Comparison of ENCODE assay signal across 11 cellular contexts in the genomic region with DNA sequence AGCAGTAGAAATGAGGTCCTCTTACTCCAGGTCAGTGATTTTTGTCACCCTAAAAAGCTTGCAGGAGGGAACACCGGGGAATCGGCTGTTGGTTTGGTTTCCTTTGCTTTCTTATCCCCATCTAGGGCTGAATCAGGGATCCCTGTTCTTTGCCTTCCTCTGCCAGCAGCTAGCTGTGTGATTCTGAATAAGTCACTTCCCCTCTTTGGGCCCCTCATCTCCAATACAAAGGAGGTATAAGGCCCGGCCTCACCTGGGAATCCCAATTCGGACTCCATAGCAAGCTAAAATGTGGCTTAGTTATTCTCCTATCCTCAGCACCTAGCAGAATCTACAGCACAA. TPM values are rescaled to one million over a fixed set of nuclear protein-coding genes. Genes with fewer than 3 reads are reported as not detected.
DNase-seq lines count a peak whose midpoint lies in the region; ATAC-seq, FAIRE-seq and TF ChIP-seq lines count a peak whose summit lies in the region.
"Had no signal": no experiment of that assay in that cellular context is flagged by ENCODE, and none has a peak within 500 bp of the region (broad histone marks: within the 10 kb centered on the region; RNA-seq: fewer than 3 reads in every experiment).

No MANE protein-coding gene starts in this region.

- no peak overlapping the region for H3K4ac ChIP-seq in H1 (replicated peaks; ENCODE audit: insufficient read length, low read depth, low read length)

- H4K5ac ChIP-seq in H1 (ENCODE audit: insufficient read length, low read depth, low read length): peak overlapping the region; percentile 13

- no peak overlapping the region for H2BK15ac ChIP-seq in H1 (ENCODE audit: low read length)

- H3K79me2 ChIP-seq in DOHH2 (ENCODE audit: control insufficient read depth, low read length) (no peaks in the 10 kb centered on the region), H1 (ENCODE audit: control insufficient read depth in 1 of 2, insufficient read depth in 2 of 2, low read length in 2 of 2) (no peaks in the 10 kb centered on the region)

- H3K23ac ChIP-seq in H1 (ENCODE audit: insufficient read length): no peak overlapping the region

- H3K9me3 Mint-ChIP-seq in natural killer cell: no peaks in the 10 kb centered on the region

- peak in 1 of 2 experiments; percentile 67; a peak in 2 of 3 replicates for TF ChIP-seq POLR2A in H1 (IDR thresholded peaks at IDR 0.05; ENCODE audit: control extremely low read depth in 1 of 2, low read depth in 2 of 2, low read length in 2 of 2)
- no peak for TF ChIP-seq POLR2A in sigmoid colon (IDR thresholded peaks at IDR 0.05)

- H3K27ac Mint-ChIP-seq in natural killer cell: no peak overlapping the region

- TF ChIP-seq RAD21 in H1 (IDR thresholded peaks at IDR 0.05 in 1 of 2, conservative IDR thresholded peaks at IDR 0.05 in 1 of 2; ENCODE audit: low read depth in 2 of 2, low read length in 2 of 2): no peak

- H4K8ac ChIP-seq in H1 (ENCODE audit: extremely low read depth, insufficient read depth, low read length): no peak overlapping the region

- peak overlapping the region; percentile 82 for H3K27ac ChIP-seq in DOHH2 (ENCODE audit: low read depth, low read length)
- peak overlapping the region; percentile 27; the same call in 1 of the 2 replicates for H3K27ac ChIP-seq in H1 (ENCODE audit: low read depth, low read length)
- H3K27ac ChIP-seq in sigmoid colon: peak overlapping the region; percentile 84 to 100 (median 98)

- intact Hi-C loops in sigmoid colon (cut with DNase I): loop anchor here (2.0 kb wide), 1 partner anchor 28 kb away; no protein-coding TSS in a partner anchor
- intact Hi-C loops in natural killer cell (cut with micrococcal nuclease): no loop called here

- H3K14ac ChIP-seq in H1 (ENCODE audit: insufficient read length): no peak overlapping the region

- H2AK5ac ChIP-seq in H1 (ENCODE audit: low read depth, low read length): no peak overlapping the region

- peaks cover 0 to 4% of the 10 kb centered on the region in 2 donors for H3K27me3 Mint-ChIP-seq in natural killer cell (ENCODE audit: low read depth in 2 of 2)

- peaks cover 12% of the 10 kb centered on the region for H3F3A ChIP-seq in DOHH2 (ENCODE audit: control insufficient read depth, insufficient read depth)

- no peaks in the 10 kb centered on the region for H3K9me3 ChIP-seq in DOHH2 (ENCODE audit: control insufficient read depth, insufficient read depth, low read length)
- no peaks in the 10 kb centered on the region for H3K9me3 ChIP-seq in NT2/D1 (ENCODE audit: insufficient read depth, low read length)
- H3K9me3 ChIP-seq in H1 (ENCODE audit: insufficient read depth in 2 of 2, low read depth in 1 of 2, low read length in 1 of 2): no peaks in the 10 kb centered on the region
- H3K9me3 ChIP-seq in sigmoid colon: no peaks in the 10 kb centered on the region
- H3K9me3 ChIP-seq: breast epithelium had no signal

- peaks cover 59% of the 10 kb centered on the region for H3K4me1 ChIP-seq in DOHH2 (ENCODE audit: control insufficient read depth, low read length)
- peaks cover 16% of the 10 kb centered on the region for H3K4me1 ChIP-seq in NT2/D1 (ENCODE audit: insufficient read depth, insufficient read length)
- peaks cover 14 to 40% (median 28%) of the 10 kb centered on the region in 4 experiments for H3K4me1 ChIP-seq in H1 (replicated peaks in 1 of 4; ENCODE audit: control insufficient read depth in 3 of 4, insufficient read depth in 4 of 4, low read length in 3 of 4)
- peaks cover 0 to 63% (median 56%) of the 10 kb centered on the region in 4 donors for H3K4me1 ChIP-seq in sigmoid colon
- H3K4me1 ChIP-seq: breast epithelium had no signal

- TF ChIP-seq CTCF in DOHH2 (IDR thresholded peaks at IDR 0.05; ENCODE audit: low read depth, low read length, poor library complexity, severe bottlenecking) (no peak), H1 (IDR thresholded peaks at IDR 0.05; ENCODE audit: control extremely low read depth in 1 of 3, insufficient read depth in 1 of 3, low read depth in 1 of 3, low read length in 3 of 3) (no peak), sigmoid colon (IDR thresholded peaks at IDR 0.05) (no peak), natural killer cell (IDR thresholded peaks at IDR 0.05) (no peak)

- peak overlapping the region; percentile 72 for H3K4me3 ChIP-seq in DOHH2 (ENCODE audit: low read length)
- no peak overlapping the region for H3K4me3 ChIP-seq in NT2/D1 (ENCODE audit: insufficient read length, low read depth)
- 0 out of 8 replicates have a peak overlapping the region, but pooled peaks of 1 of the 4 experiments have one; percentile 9 for H3K4me3 ChIP-seq in H1 (ENCODE audit: extremely low read depth in 1 of 4, insufficient read depth in 2 of 4, low read depth in 3 of 4, low read length in 4 of 4)
- H3K4me3 ChIP-seq in sigmoid colon: no peak overlapping the region
- H3K4me3 ChIP-seq: breast epithelium had no signal

- H3K27me3 ChIP-seq in DOHH2 (ENCODE audit: control insufficient read depth, low read length): no peaks in the 10 kb centered on the region
- no peaks in the 10 kb centered on the region for H3K27me3 ChIP-seq in NT2/D1 (ENCODE audit: insufficient read depth, insufficient read length)
- H3K27me3 ChIP-seq in H1 (replicated peaks in 1 of 4; ENCODE audit: control insufficient read depth in 3 of 4, extremely low read depth in 1 of 4, insufficient read depth in 3 of 4, low read length in 3 of 4): 0 out of 7 replicates have a peak, but pooled peaks cover 0 to 3% (median 0%) of the 10 kb centered on the region in 4 experiments
- no peaks in the 10 kb centered on the region for H3K27me3 ChIP-seq in sigmoid colon
- H3K27me3 ChIP-seq: breast epithelium had no signal

- H3K18ac ChIP-seq in H1 (ENCODE audit: extremely low read depth, low read length): peak overlapping the region; percentile 41; the same call in 1 of the 2 replicates

- H3K36me3 Mint-ChIP-seq in natural killer cell: no peaks in the 10 kb centered on the region

- H2BK5ac ChIP-seq in H1 (ENCODE audit: low read depth, low read length): peak overlapping the region; percentile 68; the same call in 1 of the 2 replicates

- H3K56ac ChIP-seq in H1 (replicated peaks; ENCODE audit: insufficient read length, low read depth, low read length): no peak overlapping the region

- H4K91ac ChIP-seq in H1 (replicated peaks; ENCODE audit: insufficient read length, low read length): peak overlapping the region; percentile 58

- DNase-seq in NT2/D1 (ENCODE audit: low read depth, low spot score): no peak
- DNase-seq in H1 (ENCODE audit: low read depth in 1 of 2, low spot score in 2 of 2): no peak
- peak; percentile 46 for DNase-seq in sigmoid colon
- no peak for DNase-seq in natural killer cell
- no peak for DNase-seq in hepatic stellate cell (ENCODE audit: low spot score)
- no peak for DNase-seq in NCI-H1092 (lab: John Stamatoyannopoulos, UW)
- no peak for DNase-seq in NCI-H2227 treated with DMSO at 0.1 percent for 48 hours (lab: John Stamatoyannopoulos, UW)
- DNase-seq: NCI-H146 had no signal

- peak overlapping the region; percentile 6; the same call in 1 of the 2 replicates for H2BK20ac ChIP-seq in H1 (ENCODE audit: low read length)

- peak overlapping the region; percentile 91 for H3K4me2 ChIP-seq in DOHH2 (ENCODE audit: low read length)
- peak overlapping the region; percentile 34 to 50 for H3K4me2 ChIP-seq in H1 (ENCODE audit: insufficient read depth in 1 of 2, low read depth in 2 of 2, low read length in 2 of 2)

- WGBS in H1 (ENCODE audit: extremely low coverage in 1 of 2, insufficient coverage in 1 of 2, insufficient read length in 1 of 2, insufficient replicate concordance in 2 of 2, low coverage in 1 of 2, low lambda C conversion rate in 2 of 2, missing lambda C conversion rate in 1 of 2), 2 experiments: 37% methylated on average over 4 of the region's 4 CpGs; no CpG with 5 or more reads in 1 of the 2 experiments
- WGBS in sigmoid colon, 2 donors: 70 to 90% methylated on average over 4 of the region's 4 CpGs

- no peaks in the 10 kb centered on the region for H3K23me2 ChIP-seq in H1 (ENCODE audit: low read depth, low read length)

- TF ChIP-seq EP300 in H1 (IDR thresholded peaks at IDR 0.05; ENCODE audit: borderline replicate concordance in 1 of 2, low read depth in 2 of 2, low read length in 2 of 2) (no peak), sigmoid colon (IDR thresholded peaks at IDR 0.05) (no peak)

- no peaks in the 10 kb centered on the region for H3K79me1 ChIP-seq in H1 (ENCODE audit: low read depth, low read length)

- H2BK120ac ChIP-seq in H1 (replicated peaks; ENCODE audit: low read depth, low read length): peak overlapping the region; percentile 31

- no peak overlapping the region; the same call in 1 of the 2 replicates for H2BK12ac ChIP-seq in H1 (ENCODE audit: low read depth, low read length)

- 0 out of 2 replicates have a peak overlapping the region, but pooled peaks have one; percentile 21 for H2AFZ ChIP-seq in H1 (ENCODE audit: low read length)

- H4K20me1 ChIP-seq in DOHH2 (ENCODE audit: control insufficient read depth, insufficient read depth, low read depth, low read length) (no peaks in the 10 kb centered on the region), H1 (replicated peaks in 1 of 2; ENCODE audit: control insufficient read depth in 1 of 2, insufficient read depth in 2 of 2, low read length in 2 of 2) (no peaks in the 10 kb centered on the region)

- H3K36me3 ChIP-seq in DOHH2 (ENCODE audit: control insufficient read depth, low read length) (no peaks in the 10 kb centered on the region), NT2/D1 (ENCODE audit: insufficient read depth, insufficient read length, low read length) (no peaks in the 10 kb centered on the region), H1 (ENCODE audit: control insufficient read depth in 2 of 4, insufficient read depth in 4 of 4, low read length in 3 of 4) (no peaks in the 10 kb centered on the region), sigmoid colon (no peaks in the 10 kb centered on the region)
- H3K36me3 ChIP-seq: breast epithelium had no signal

- H3K4me1 Mint-ChIP-seq in natural killer cell: peaks cover under 1 to 14% of the 10 kb centered on the region in 2 donors

- no peak for ATAC-seq in natural killer cell

- H3K9ac ChIP-seq in NT2/D1 (ENCODE audit: insufficient read length, low read depth) (peak overlapping the region; percentile 53), H1 (replicated peaks in 1 of 4; ENCODE audit: extremely low read depth in 1 of 4, low read depth in 3 of 4, low read length in 3 of 4) (peak overlapping the region in 1 of 4 experiments; percentile 41; a peak in 1 of 7 replicates)

- no peaks in the 10 kb centered on the region for H3K9me2 ChIP-seq in DOHH2 (replicated peaks; ENCODE audit: control insufficient read depth, low read length)

- CTCF ChIA-PET in H1 (lab: Charles Lee; ENCODE audit: partially characterized antibody): interaction anchor here (1.0 to 1.2 kb wide), 5 partner anchors 9 to 166 kb away, joined by 3 to 6 read pairs (median 4); no protein-coding TSS in a partner anchor

- no peak overlapping the region for H3K4me3 Mint-ChIP-seq in natural killer cell

- FAIRE-seq in H1 (lab: Jason Lieb, UNC): no peak

- POLR2A ChIA-PET in H1 (lab: Charles Lee; ENCODE audit: partially characterized antibody): interaction anchor here (0.9 to 2.7 kb wide), 5 partner anchors 9 to 222 kb away, joined by 3 to 16 read pairs (median 4); no protein-coding TSS in a partner anchor

RNA-seq across cellular contexts. Expression of a gene that starts 18.5 kb away (rescaled TPM):
- total RNA-seq in H1 (2021; fragmentation: NEBNext Ultra II Directional; extraction: Animal tissue kit (Norgen Biotek cat#: 25700)): 0.78 and 0.86 TPM in 2 replicates
- polyA plus RNA-seq in H1 (2011; rRNA removed) (3.7 and 3.9 TPM in 2 replicates), sigmoid colon (under 1 TPM in 1 of 3 donors, not detected in 2; 0.66 TPM)
- 3.5 TPM for polyA plus RNA-seq in H1 (2011; cell fraction: cytosol; rRNA removed)
- polyA plus RNA-seq in H1 (2011; cell fraction: nucleus; rRNA removed): 14.4 TPM
- 1.2 to 2.6 TPM (median 1.4 TPM) in 4 replicates for polyA plus RNA-seq in H1 (2012, experiment 1 of 2)
- polyA plus RNA-seq in H1 (2012, experiment 2 of 2): 0.91 TPM
- 1.4 TPM for polyA plus RNA-seq in H1 (2013, experiment 1 of 2)
- polyA plus RNA-seq in H1 (2013, experiment 2 of 2): 0.94 TPM
- polyA minus RNA-seq in H1 (2011; rRNA and poly(A)+ RNA removed): 0.63 and 0.66 TPM in 2 replicates
- polyA minus RNA-seq in H1 (2011; cell fraction: cytosol; rRNA and poly(A)+ RNA removed): not detected
- polyA minus RNA-seq in H1 (2011; cell fraction: nucleus; rRNA and poly(A)+ RNA removed): 0.80 TPM
- total RNA-seq in sigmoid colon (1 to 10 TPM in 2 of 4 donors, under 1 TPM in 1, not detected in 1; 0.49 to 5.0 (median 1.1) TPM), natural killer cell (1 to 10 TPM in 1 of 3 donors, under 1 TPM in 2; 0.59 to 1.5 (median 0.64) TPM)

RNA-seq across cellular contexts. Expression of a gene that starts 29.6 kb away (rescaled TPM):
- 40.4 and 41.0 TPM in 2 replicates for total RNA-seq in H1 (2021; fragmentation: NEBNext Ultra II Directional; extraction: Animal tissue kit (Norgen Biotek cat#: 25700))
- polyA plus RNA-seq in H1 (2011; rRNA removed) (9.3 and 14.3 TPM in 2 replicates), sigmoid colon (100 to 1,000 TPM in 1 of 3 donors, 10 to 100 TPM in 2; 52.9 to 165 (median 93.9) TPM)
- polyA plus RNA-seq in H1 (2011; cell fraction: cytosol; rRNA removed): 16.1 TPM
- 6.4 TPM for polyA plus RNA-seq in H1 (2011; cell fraction: nucleus; rRNA removed)
- 31.8 to 41.6 TPM (median 34.6 TPM) in 4 replicates for polyA plus RNA-seq in H1 (2012, experiment 1 of 2)
- polyA plus RNA-seq in H1 (2012, experiment 2 of 2): 4.5 TPM
- 30.0 TPM for polyA plus RNA-seq in H1 (2013, experiment 1 of 2)
- polyA plus RNA-seq in H1 (2013, experiment 2 of 2): 31.7 TPM
- polyA minus RNA-seq in H1 (2011; rRNA and poly(A)+ RNA removed): 14.7 and 18.2 TPM in 2 replicates
- polyA minus RNA-seq in H1 (2011; cell fraction: cytosol; rRNA and poly(A)+ RNA removed): 10.3 TPM
- polyA minus RNA-seq in H1 (2011; cell fraction: nucleus; rRNA and poly(A)+ RNA removed): 10.6 TPM
- total RNA-seq in sigmoid colon (100 to 1,000 TPM; 200 to 326 (median 258) TPM), natural killer cell (10 to 100 TPM; 15.5 to 30.2 (median 27.3) TPM)

RNA-seq across cellular contexts. Expression of a gene that starts 58.1 kb away (rescaled TPM):
- 1.4 TPM in 2 replicates for total RNA-seq in H1 (2021; fragmentation: NEBNext Ultra II Directional; extraction: Animal tissue kit (Norgen Biotek cat#: 25700))
- polyA plus RNA-seq in H1 (2011; rRNA removed) (3.2 and 3.4 TPM in 2 replicates), sigmoid colon (not detected)
- polyA plus RNA-seq in H1 (2011; cell fraction: cytosol; rRNA removed): 1.0 TPM
- polyA plus RNA-seq in H1 (2011; cell fraction: nucleus; rRNA removed): 3.3 TPM
- polyA plus RNA-seq in H1 (2012, experiment 1 of 2): 2.6 to 6.7 TPM (median 5.0 TPM) in 4 replicates
- not detected for polyA plus RNA-seq in H1 (2012, experiment 2 of 2)
- 4.3 TPM for polyA plus RNA-seq in H1 (2013, experiment 1 of 2)
- polyA plus RNA-seq in H1 (2013, experiment 2 of 2): 4.7 TPM
- not detected in 2 replicates for polyA minus RNA-seq in H1 (2011; rRNA and poly(A)+ RNA removed)
- polyA minus RNA-seq in H1 (2011; cell fraction: cytosol; rRNA and poly(A)+ RNA removed): not detected
- polyA minus RNA-seq in H1 (2011; cell fraction: nucleus; rRNA and poly(A)+ RNA removed): 2.7 TPM
- total RNA-seq in sigmoid colon (not detected), natural killer cell (not detected)
- total RNA-seq: myocyte had no signal

Comparison
In these comparisons a context has a peak if more than half of its experiments do, and no peak if none do; other contexts are left out.
1. H3K27ac ChIP-seq: peak in every context shown above with its lines; median percentile 98 in sigmoid colon; 82 in DOHH2; 27 in H1.